In genomic region chr5:173472164-173472563, GRCh38 we compare ENCODE assay signal across 1 cellular context.
A peak's percentile ranks its signal among the peaks of the same experiment; 100 is the strongest.
TF ChIP-seq lines count a peak whose summit lies in the region.

No MANE protein-coding gene starts in this region.

TF ChIP-seq in HepG2, 621 proteins besides CTCF, POLR2A, EP300 and RAD21 (continued from another document):
- TF ChIP-seq ZNF543 (CRISPR knock-in tag; IDR thresholded peaks at IDR 0.05) (no peak), FOXP1 (IDR thresholded peaks at IDR 0.05) (peak; percentile 76), FOXP1 (CRISPR knock-in tag; IDR thresholded peaks at IDR 0.05) (peak; percentile 56; the same call in 1 of the 2 replicates), FOXP4 (CRISPR knock-in tag; IDR thresholded peaks at IDR 0.05) (peak; percentile 52), PAX8 (CRISPR knock-in tag; IDR thresholded peaks at IDR 0.05; ENCODE audit: borderline replicate concordance) (no peak), ZNF674 (CRISPR knock-in tag; IDR thresholded peaks at IDR 0.05; ENCODE audit: low read depth) (no peak), FOXK1 (CRISPR knock-in tag; IDR thresholded peaks at IDR 0.05; ENCODE audit: borderline replicate concordance, low read depth) (no peak), CERS6 (CRISPR knock-in tag; IDR thresholded peaks at IDR 0.05) (no peak), MAFF (IDR thresholded peaks at IDR 0.05; ENCODE audit: low read depth, low read length) (no peak), ZKSCAN8 (CRISPR knock-in tag; IDR thresholded peaks at IDR 0.05; ENCODE audit: borderline replicate concordance) (no peak), ZMYM2 (CRISPR knock-in tag; IDR thresholded peaks at IDR 0.05) (no peak), STAT6 (CRISPR knock-in tag; IDR thresholded peaks at IDR 0.05; ENCODE audit: borderline replicate concordance) (no peak), ZBTB21 (CRISPR knock-in tag; IDR thresholded peaks at IDR 0.05) (no peak), RERE (CRISPR knock-in tag; IDR thresholded peaks at IDR 0.05; ENCODE audit: low read depth) (no peak), MAX (IDR thresholded peaks at IDR 0.05) (0 out of 2 replicates have a peak, but pooled peaks have one; percentile 15), FOXJ3 (CRISPR knock-in tag; IDR thresholded peaks at IDR 0.05; ENCODE audit: borderline replicate concordance) (no peak), ZNF7 (CRISPR knock-in tag; IDR thresholded peaks at IDR 0.05) (no peak), SOX5 (CRISPR knock-in tag; IDR thresholded peaks at IDR 0.05; ENCODE audit: borderline replicate concordance) (peak; percentile 91), ZNF460 (CRISPR knock-in tag; IDR thresholded peaks at IDR 0.05; ENCODE audit: borderline replicate concordance) (no peak), SOX6 (IDR thresholded peaks at IDR 0.05) (no peak), SOX6 (CRISPR knock-in tag; IDR thresholded peaks at IDR 0.05) (peak; percentile 69; the same call in 1 of the 2 replicates), RNF219 (CRISPR knock-in tag; IDR thresholded peaks at IDR 0.05) (no peak)
TF ChIP-seq in HepG2: peak in this region for 33.
